In genomic region chr19:50224986-50225747, GRCh38 we compare ENCODE assay signal across 13 cellular contexts. TPM values are rescaled to one million over a fixed set of nuclear protein-coding genes. Genes with fewer than 3 reads are reported as not detected.
"Had no signal": no experiment of that assay in that cellular context is flagged by ENCODE, and none has a peak within 500 bp of the region (broad histone marks: within the 10 kb centered on the region; RNA-seq: fewer than 3 reads in every experiment).

No MANE protein-coding gene starts in this region.

- H3K4me1 ChIP-seq: prostate gland, testis had no signal

- H3K27ac Mint-ChIP-seq: activated CD8-positive, alpha-beta memory T cell treated with anti-CD3 and anti-CD28 coated beads, Interleukin-2, amount 10 ng/mL, durations not matched to agents 7 days and 5 days; activated naive CD8-positive, alpha-beta T cell treated with anti-CD3 and anti-CD28 coated beads, Interleukin-2, amount 10 ng/mL, durations not matched to agents 7 days and 5 days; stimulated activated naive CD8-positive, alpha-beta T cell treated with anti-CD3 and anti-CD28 coated beads, Interleukin-15, Interleukin-2, amounts not matched to agents 100 ng/mL and 50 ng/mL, for 24 hours had no signal

- H3K36me3 Mint-ChIP-seq: activated CD8-positive, alpha-beta memory T cell treated with anti-CD3 and anti-CD28 coated beads, Interleukin-2, amount 10 ng/mL, durations not matched to agents 7 days and 5 days; activated naive CD8-positive, alpha-beta T cell treated with anti-CD3 and anti-CD28 coated beads, Interleukin-2, amount 10 ng/mL, durations not matched to agents 7 days and 5 days had no signal

- H3K27ac ChIP-seq: prostate gland, testis had no signal

- H3K27me3 ChIP-seq: testis had no signal

- ATAC-seq: activated CD8-positive, alpha-beta memory T cell treated with anti-CD3 and anti-CD28 coated beads, Interleukin-2, amount 10 ng/mL, durations not matched to agents 7 days and 5 days had no signal

- H3K4me1 Mint-ChIP-seq: activated CD8-positive, alpha-beta memory T cell treated with anti-CD3 and anti-CD28 coated beads, Interleukin-2, amount 10 ng/mL, durations not matched to agents 7 days and 5 days; activated naive CD8-positive, alpha-beta T cell treated with anti-CD3 and anti-CD28 coated beads, Interleukin-2, amount 10 ng/mL, durations not matched to agents 7 days and 5 days had no signal

- H3K9me3 ChIP-seq: prostate gland, testis had no signal

- H3K36me3 ChIP-seq: prostate gland had no signal

- H3K27me3 Mint-ChIP-seq: activated CD8-positive, alpha-beta memory T cell treated with anti-CD3 and anti-CD28 coated beads, Interleukin-2, amount 10 ng/mL, durations not matched to agents 7 days and 5 days; activated naive CD8-positive, alpha-beta T cell treated with anti-CD3 and anti-CD28 coated beads, Interleukin-2, amount 10 ng/mL, durations not matched to agents 7 days and 5 days had no signal

- H3K4me3 ChIP-seq: prostate gland, testis had no signal

- H3K4me3 Mint-ChIP-seq: activated CD8-positive, alpha-beta memory T cell treated with anti-CD3 and anti-CD28 coated beads, Interleukin-2, amount 10 ng/mL, durations not matched to agents 7 days and 5 days; activated naive CD8-positive, alpha-beta T cell treated with anti-CD3 and anti-CD28 coated beads, Interleukin-2, amount 10 ng/mL, durations not matched to agents 7 days and 5 days; stimulated activated naive CD8-positive, alpha-beta T cell treated with anti-CD3 and anti-CD28 coated beads, Interleukin-15, Interleukin-2, amounts not matched to agents 100 ng/mL and 50 ng/mL, for 24 hours had no signal

- DNase-seq: activated CD4-positive, alpha-beta T cell treated with anti-CD3 and anti-CD28 coated beads, Interleukin-2, amount 50 U/mL, for 4 hours; activated CD4-positive, CD25-positive, alpha-beta regulatory T cell treated with anti-CD3 and anti-CD28 coated beads, Interleukin-2, amount 50 U/mL, for 72 hours; activated CD8-positive, alpha-beta memory T cell treated with anti-CD3 and anti-CD28 coated beads, Interleukin-2, amount 10 ng/mL, durations not matched to agents 7 days and 5 days; activated gamma-delta T cell treated with Interleukin-2 at 50 U/mL for 16 hours; activated naive CD8-positive, alpha-beta T cell treated with anti-CD3 and anti-CD28 coated beads, Interleukin-2, amount 10 ng/mL, durations not matched to agents 7 days and 5 days; activated T-cell treated with anti-CD3 and anti-CD28 coated beads, Interleukin-2, amount 50 U/mL, for 48 hours; islet precursor cell; stimulated activated CD4-positive, alpha-beta T cell treated with anti-CD3 and anti-CD28 coated beads, Interleukin-4, amount 100 ng/mL, for 1 hour; stimulated activated CD8-positive, alpha-beta memory T cell treated with anti-CD3 and anti-CD28 coated beads, Interleukin-4, amount 100 ng/mL, for 48 hours; testis had no signal

RNA-seq across cellular contexts. Expression of gene MYH14, which starts 21.7 kb away (rescaled TPM):
- total RNA-seq: activated CD8-positive, alpha-beta memory T cell treated with anti-CD3 and anti-CD28 coated beads, Interleukin-2, amount 10 ng/mL, durations not matched to agents 7 days and 5 days; activated naive CD8-positive, alpha-beta T cell treated with anti-CD3 and anti-CD28 coated beads, Interleukin-2, amount 10 ng/mL, durations not matched to agents 7 days and 5 days; fibroblast of villous mesenchyme had no signal
